10 cellular contexts compared by ENCODE assay signal in the genomic region with DNA sequence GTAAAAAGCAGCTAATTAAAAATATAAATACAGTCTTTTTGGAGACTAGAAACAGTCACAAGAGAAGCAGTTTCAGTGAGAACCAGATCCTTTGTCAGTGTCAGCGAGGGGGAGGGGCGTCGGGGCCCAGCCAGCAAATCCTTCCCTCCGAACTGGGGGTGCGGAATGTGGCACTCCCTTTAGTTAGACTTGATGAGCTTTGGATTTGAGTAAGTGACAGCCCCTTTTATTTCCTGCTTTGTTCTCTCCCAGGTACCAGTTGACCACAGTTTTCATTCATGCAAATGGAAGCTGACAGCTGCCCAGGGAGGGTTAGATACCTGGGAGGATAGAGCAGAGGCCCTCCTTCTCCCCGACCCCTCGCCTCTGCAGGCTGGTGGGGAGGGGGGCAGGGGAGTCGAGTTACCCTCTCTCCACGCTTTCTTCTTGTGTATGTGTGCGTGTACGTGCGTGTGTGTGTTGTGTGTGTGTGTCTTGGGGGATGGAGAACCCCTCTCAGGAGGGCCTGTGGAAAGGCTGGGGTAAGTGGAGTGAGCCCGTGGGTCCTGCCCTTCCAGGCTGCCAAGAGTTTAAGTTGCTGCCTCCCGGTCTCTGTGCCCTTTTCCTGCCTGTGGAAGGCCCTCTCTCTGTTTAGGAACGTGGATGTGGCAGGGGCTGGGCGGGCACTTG. TPM values are rescaled to one million over a fixed set of nuclear protein-coding genes. Genes with fewer than 3 reads are reported as not detected.
DNase-seq lines count a peak whose midpoint lies in the region; ATAC-seq and TF ChIP-seq lines count a peak whose summit lies in the region.
"Had no signal": no experiment of that assay in that cellular context is flagged by ENCODE, and none has a peak within 500 bp of the region (broad histone marks: within the 10 kb centered on the region; RNA-seq: fewer than 3 reads in every experiment).

No MANE protein-coding gene starts in this region.

- H3K4me3 ChIP-seq in dorsolateral prefrontal cortex = peak overlapping the region in 38 of 59 donors; percentile 0 to 56 (median 23)
- H3K4me3 ChIP-seq in neural progenitor cell = peak overlapping the region; percentile 35
- H3K4me3 ChIP-seq in uterus = no peak overlapping the region
- H3K4me3 ChIP-seq in left lung = no peak overlapping the region
- H3K4me3 ChIP-seq: vagina had no signal

- peak overlapping the region; percentile 80 for H3K4me2 ChIP-seq in neural progenitor cell

- H3K27me3 ChIP-seq in dorsolateral prefrontal cortex = no peaks in the 10 kb centered on the region
- no peaks in the 10 kb centered on the region for H3K27me3 ChIP-seq in neural progenitor cell
- no peaks in the 10 kb centered on the region for H3K27me3 ChIP-seq in uterus
- no peaks in the 10 kb centered on the region for H3K27me3 ChIP-seq in left lung
- H3K27me3 ChIP-seq: vagina had no signal

- TF ChIP-seq POLR2A in uterus (IDR thresholded peaks at IDR 0.05) = no peak

- ATAC-seq in GM21447 (IDR thresholded peaks at IDR 0.05; ENCODE audit: unreplicated experiment) (no peak), left lung (no peak)

- TF ChIP-seq CTCF in dorsolateral prefrontal cortex (IDR thresholded peaks at IDR 0.05 in 54 of 56, conservative IDR thresholded peaks at IDR 0.05 in 2 of 56; ENCODE audit: low read depth in 1 of 56, partially characterized antibody in 56 of 56) (no peak), neural progenitor cell (IDR thresholded peaks at IDR 0.05) (no peak), uterus (IDR thresholded peaks at IDR 0.05) (no peak), left lung (IDR thresholded peaks at IDR 0.05) (no peak)

- H3K9me3 ChIP-seq in neural progenitor cell (ENCODE audit: low read depth) (no peaks in the 10 kb centered on the region), uterus (no peaks in the 10 kb centered on the region), left lung (no peaks in the 10 kb centered on the region)
- H3K9me3 ChIP-seq: vagina had no signal

- no peak overlapping the region for H3K9ac ChIP-seq in neural progenitor cell

- no peaks in the 10 kb centered on the region for H3K36me3 Mint-ChIP-seq in neural progenitor cell

- peak overlapping the region in 53 of 59 donors; percentile 3 to 82 (median 57) for H3K27ac ChIP-seq in dorsolateral prefrontal cortex
- peak overlapping the region; percentile 89 for H3K27ac ChIP-seq in neural progenitor cell
- no peak overlapping the region for H3K27ac ChIP-seq in uterus
- peak overlapping the region in 1 of 2 donors; percentile 82 for H3K27ac ChIP-seq in left lung
- H3K27ac ChIP-seq: vagina had no signal

- H3K36me3 ChIP-seq in neural progenitor cell (no peaks in the 10 kb centered on the region), uterus (no peaks in the 10 kb centered on the region), left lung (no peaks in the 10 kb centered on the region)
- H3K36me3 ChIP-seq: vagina had no signal

- intact Hi-C loops in dorsolateral prefrontal cortex (cut with DNase I) = no loop called here
- intact Hi-C loops in uterus (cut with DNase I; ENCODE audit: low total_unique reads) = no loop called here
- intact Hi-C loops in left lung (cut with DNase I) = no loop called here

- no peaks in the 10 kb centered on the region for H3K9me3 Mint-ChIP-seq in neural progenitor cell

- peaks cover 39% of the 10 kb centered on the region for H3K79me2 ChIP-seq in neural progenitor cell (ENCODE audit: low read depth)

- H3K4me1 Mint-ChIP-seq in neural progenitor cell = peaks cover 50% of the 10 kb centered on the region

- no peaks in the 10 kb centered on the region for H4K20me1 ChIP-seq in neural progenitor cell (ENCODE audit: low read depth)

- H2AFZ ChIP-seq in neural progenitor cell (replicated peaks) = peak overlapping the region; percentile 77

- H3F3A ChIP-seq in neural progenitor cell (ENCODE audit: low read depth) = peaks cover 31% of the 10 kb centered on the region

- peak overlapping the region; percentile 98 for H3K27ac Mint-ChIP-seq in neural progenitor cell

- peak overlapping the region; percentile 67 for H3K4me3 Mint-ChIP-seq in neural progenitor cell

- H3K27me3 Mint-ChIP-seq in neural progenitor cell (ENCODE audit: insufficient read depth, low read depth) = peaks cover 2% of the 10 kb centered on the region

- H3K4me1 ChIP-seq in neural progenitor cell (peaks cover 59% of the 10 kb centered on the region), uterus (no peaks in the 10 kb centered on the region), left lung (peaks cover 12 to 99% of the 10 kb centered on the region in 2 donors)

- DNase-seq in ELF-1 (ENCODE audit: low read depth, low spot score) (peak; percentile 47), NCI-H2227 (lab: John Stamatoyannopoulos, UW; ENCODE audit: unreplicated experiment) (peak; percentile 54), dorsolateral prefrontal cortex (no peak), neural progenitor cell (ENCODE audit: low spot score) (peak; percentile 85), uterus (no peak), NCI-H1694 (lab: John Stamatoyannopoulos, UW) (no peak), left lung (no peak)
- DNase-seq: cortex of kidney had no signal

RNA-seq across cellular contexts. Expression of gene PTPRJ, which starts 38.3 kb away (rescaled TPM):
- 10 to 100 TPM; 28.6 to 58.8 (median 37.2) TPM for total RNA-seq in dorsolateral prefrontal cortex
- 17.3 and 28.0 TPM in 2 replicates for total RNA-seq in neural progenitor cell (ENCODE audit: low replicate concordance)
- 10 to 100 TPM in 1 of 4 donors, 1 to 10 TPM in 3; 2.1 to 22.1 (median 7.1) TPM for total RNA-seq in uterus
- total RNA-seq in left lung = 10 to 100 TPM; 42.2 to 63.5 TPM

Comparison
In these comparisons a context has a peak if more than half of its experiments do, and no peak if none do; other contexts are left out.
1. DNase-seq: peak in ELF-1 (single experiment), NCI-H2227 (single experiment) and neural progenitor cell (single experiment); none in dorsolateral prefrontal cortex (0 of 10), uterus (0 of 2), NCI-H1694 (single experiment) and left lung (0 of 2).
2. H3K27ac ChIP-seq: peak in dorsolateral prefrontal cortex (53 of 59) and neural progenitor cell (single experiment); none in uterus (0 of 2).
3. H3K4me3 ChIP-seq: peak in dorsolateral prefrontal cortex (38 of 59) and neural progenitor cell (single experiment); none in uterus (0 of 2) and left lung (0 of 2).